ENCODE assay signal across 8 cellular contexts in the genomic region with DNA sequence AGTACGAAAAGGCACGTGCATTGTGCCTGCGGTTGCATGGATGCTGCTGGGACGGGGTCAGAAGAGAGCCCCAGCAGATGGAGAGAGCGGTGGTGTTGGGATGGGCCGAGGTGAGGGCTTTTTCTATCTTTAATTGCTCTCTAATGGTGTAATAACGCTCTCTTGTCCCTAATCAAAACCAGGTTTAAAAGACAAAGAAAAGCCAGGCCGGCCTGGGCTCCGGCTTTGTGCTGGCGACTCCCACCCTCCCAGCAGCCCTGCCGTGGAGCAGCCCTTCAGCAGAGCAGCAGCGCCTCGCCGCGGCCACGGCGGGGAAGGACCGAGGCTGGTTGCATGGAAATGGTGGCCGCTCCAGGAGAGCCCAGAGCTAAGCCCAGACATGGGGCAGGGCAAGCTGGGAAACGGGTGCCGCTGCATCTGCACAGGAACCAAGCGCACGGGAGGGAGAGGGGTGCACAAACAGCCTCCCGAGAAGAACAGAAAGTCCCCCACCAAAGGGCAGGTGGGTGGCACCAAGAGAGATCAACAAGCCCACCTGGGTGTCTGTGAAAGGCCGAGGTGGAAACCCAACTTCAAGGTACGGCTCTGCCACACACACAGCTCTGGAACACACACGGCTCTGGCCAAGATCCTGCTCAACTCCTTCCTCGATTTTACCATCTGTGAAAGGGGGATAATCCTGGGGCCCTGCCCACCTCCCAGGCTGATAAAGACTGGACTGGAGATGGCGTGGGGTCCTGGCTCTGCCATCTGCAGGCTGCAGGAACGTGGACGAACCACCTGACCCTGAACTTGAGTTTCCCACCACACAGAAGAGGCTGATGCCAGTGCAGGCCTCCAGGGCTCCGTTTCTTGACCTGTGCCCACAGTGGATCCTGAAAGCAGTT. TPM values are rescaled to one million over a fixed set of nuclear protein-coding genes. Genes with fewer than 3 reads are reported as not detected.
DNase-seq lines count a peak whose midpoint lies in the region; ATAC-seq, FAIRE-seq and TF ChIP-seq lines count a peak whose summit lies in the region.

No MANE protein-coding gene starts in this region.

- no peaks in the 10 kb centered on the region for H3K27me3 ChIP-seq in endothelial cell of umbilical vein (ENCODE audit: control insufficient read depth in 2 of 2, insufficient read depth in 2 of 2, low read length in 2 of 2)

- no peak overlapping the region for H3K4me3 ChIP-seq in endothelial cell of umbilical vein (replicated peaks in 1 of 3; ENCODE audit: insufficient read depth in 1 of 3, low read depth in 1 of 3, low read length in 3 of 3)

- no peaks in the 10 kb centered on the region for H3K9me1 ChIP-seq in endothelial cell of umbilical vein (replicated peaks; ENCODE audit: control insufficient read depth, extremely low read depth, insufficient read depth, low read length)

- peak overlapping the region; percentile 72 for H3K27ac ChIP-seq in endothelial cell of umbilical vein (ENCODE audit: insufficient read depth, low read depth, low read length)

- H3K4me1 ChIP-seq in endothelial cell of umbilical vein (ENCODE audit: control insufficient read depth, extremely low read depth, insufficient read depth, low read length): peaks cover 20% of the 10 kb centered on the region

- no peak overlapping the region for H3K4me2 ChIP-seq in endothelial cell of umbilical vein (ENCODE audit: insufficient read depth, low read length)

- peak; percentile 96 to 99 for TF ChIP-seq CTCF in endothelial cell of umbilical vein (IDR thresholded peaks at IDR 0.05; ENCODE audit: extremely low read depth in 1 of 2, insufficient read depth in 1 of 2, low read depth in 1 of 2, low read length in 2 of 2)

- H3K9me3 ChIP-seq in endothelial cell of umbilical vein (replicated peaks; ENCODE audit: control insufficient read depth, insufficient read depth, low read length): no peaks in the 10 kb centered on the region

- ATAC-seq in GM18498 (IDR thresholded peaks at IDR 0.05; ENCODE audit: unreplicated experiment) (peak; percentile 91), HG02943 (IDR thresholded peaks at IDR 0.05; ENCODE audit: low read depth, unreplicated experiment) (peak; percentile 75)
- peak; percentile 77 for ATAC-seq in stimulated activated naive CD8-positive, alpha-beta T cell treated with anti-CD3 and anti-CD28 coated beads, Interleukin-15, Interleukin-2, amounts not matched to agents 100 U/mL and 50 U/mL, for 24 hours

- no peaks in the 10 kb centered on the region for H3K79me2 ChIP-seq in endothelial cell of umbilical vein (ENCODE audit: control insufficient read depth, insufficient read depth, low read length)

- POLR2A ChIA-PET in endothelial cell of umbilical vein (lab: Charles Lee): interaction anchor here (1.0 to 2.9 kb wide), 7 partner anchors 18 to 194 kb away, joined by 3 to 50 read pairs (median 9); partner anchors contain the start of gene RHOB

- H2AFZ ChIP-seq in endothelial cell of umbilical vein (ENCODE audit: low read depth, low read length): peak overlapping the region; percentile 25

- CTCF ChIA-PET in endothelial cell of umbilical vein (lab: Charles Lee): interaction anchor here (0.5 to 5.5 kb wide), 33 partner anchors 8 to 291 kb away, joined by 3 to 86 read pairs (median 5); partner anchors contain the start of genes HS1BP3 and RHOB

- DNase-seq in A172 (ENCODE audit: low spot score) (peak; percentile 60), NCI-H2107 treated with DMSO at 0.1 percent for 48 hours (lab: John Stamatoyannopoulos, UW; ENCODE audit: unreplicated experiment) (peak; percentile 62), endothelial cell of umbilical vein (ENCODE audit: low read depth, low spot score) (peak; percentile 84), mesenteric fat pad (ENCODE audit: low spot score) (peak; percentile 95)
- peak; percentile 74 for DNase-seq in activated CD4-positive, alpha-beta T cell treated with anti-CD3 and anti-CD28 coated beads for 48 hours
- DNase-seq in stimulated activated naive CD8-positive, alpha-beta T cell treated with anti-CD3 and anti-CD28 coated beads, Interleukin-15, Interleukin-2, amounts not matched to agents 100 U/mL and 50 U/mL, for 24 hours: peak; percentile 75

- peak overlapping the region; percentile 82 for H3K9ac ChIP-seq in endothelial cell of umbilical vein (replicated peaks; ENCODE audit: extremely low read depth, insufficient read depth, low read length)

- dilution Hi-C loops in endothelial cell of umbilical vein (cut with MboI; ENCODE audit: extremely low pct_ligation_motif_present, low sequenced_read_pairs): loop anchor here (10.0 kb wide), 1 partner anchor 191 kb away; the partner anchor contains the start of gene RHOB

- FAIRE-seq in endothelial cell of umbilical vein (lab: Jason Lieb, UNC): peak; percentile 90

- BruUV-seq in endothelial cell of umbilical vein (replicated peaks; lab: Mats Ljungman, UMichigan): no TSS peak

- H4K20me1 ChIP-seq in endothelial cell of umbilical vein (replicated peaks; ENCODE audit: control insufficient read depth, extremely low read depth, insufficient read depth, low read length): no peaks in the 10 kb centered on the region

- intact Hi-C loops in endothelial cell of umbilical vein (cut with micrococcal nuclease): loop anchor here (1.0 kb wide), 10 partner anchors 35 to 257 kb away; no protein-coding TSS in a partner anchor

- no peak for TF ChIP-seq POLR2A in endothelial cell of umbilical vein (IDR thresholded peaks at IDR 0.05; ENCODE audit: low read depth, low read length)

- H3K36me3 ChIP-seq in endothelial cell of umbilical vein (ENCODE audit: control insufficient read depth in 2 of 2, extremely low read depth in 1 of 2, insufficient read depth in 2 of 2, low read length in 2 of 2): peaks cover 0 to 18% of the 10 kb centered on the region in 2 experiments

TF ChIP-seq in endothelial cell of umbilical vein, 7 proteins besides CTCF, POLR2A, EP300 and RAD21:
- TF ChIP-seq JUN (IDR thresholded peaks at IDR 0.05; ENCODE audit: borderline replicate concordance, insufficient read depth, insufficient read length, low read depth): no peak
- TF ChIP-seq POLR2AphosphoS5 (IDR thresholded peaks at IDR 0.05; ENCODE audit: insufficient read depth, low read depth, low read length): peak; percentile 35
TF ChIP-seq in endothelial cell of umbilical vein: peak in this region for 1.

RNA-seq across cellular contexts. Expression of gene HS1BP3, which starts 15.0 kb away (rescaled TPM):
- total RNA-seq in A172 (2014; rRNA removed; shearing (Covaris generic)): 32.3 and 43.9 TPM in 2 replicates
- total RNA-seq in endothelial cell of umbilical vein: 27.8 and 33.1 TPM in 2 replicates
- 27.4 and 36.3 TPM in 2 replicates for polyA plus RNA-seq in endothelial cell of umbilical vein
- polyA plus RNA-seq in endothelial cell of umbilical vein (2011; cell fraction: cytosol; rRNA removed): 17.0 and 22.6 TPM in 2 replicates
- polyA plus RNA-seq in endothelial cell of umbilical vein (2011; cell fraction: nucleus; rRNA removed): 42.4 and 48.5 TPM in 2 replicates
- 19.9 and 37.4 TPM in 2 replicates for polyA plus RNA-seq in endothelial cell of umbilical vein (2012)
- 22.4 and 24.7 TPM in 2 replicates for polyA minus RNA-seq in endothelial cell of umbilical vein
- 7.2 TPM for polyA minus RNA-seq in endothelial cell of umbilical vein (2011; cell fraction: cytosol; rRNA and poly(A)+ RNA removed)
- polyA minus RNA-seq in endothelial cell of umbilical vein (2011; cell fraction: nucleus; rRNA and poly(A)+ RNA removed): 26.3 and 35.3 TPM in 2 replicates
- total RNA-seq in mesenteric fat pad: 28.8 TPM

RNA-seq across cellular contexts. Expression of gene GDF7, which starts 31.0 kb away (rescaled TPM):
- 0.10 and 0.24 TPM in 2 replicates for total RNA-seq in A172 (2014; rRNA removed; shearing (Covaris generic))
- total RNA-seq in endothelial cell of umbilical vein: 1.1 and 3.7 TPM in 2 replicates
- polyA plus RNA-seq in endothelial cell of umbilical vein: 3.9 and 4.1 TPM in 2 replicates
- polyA plus RNA-seq in endothelial cell of umbilical vein (2011; cell fraction: cytosol; rRNA removed): 3.7 and 4.2 TPM in 2 replicates
- polyA plus RNA-seq in endothelial cell of umbilical vein (2011; cell fraction: nucleus; rRNA removed): 12.2 and 14.2 TPM in 2 replicates
- polyA plus RNA-seq in endothelial cell of umbilical vein (2012): 4.1 and 14.2 TPM in 2 replicates
- 10.6 and 16.9 TPM in 2 replicates for polyA minus RNA-seq in endothelial cell of umbilical vein
- polyA minus RNA-seq in endothelial cell of umbilical vein (2011; cell fraction: cytosol; rRNA and poly(A)+ RNA removed): not detected
- 6.1 and 6.8 TPM in 2 replicates for polyA minus RNA-seq in endothelial cell of umbilical vein (2011; cell fraction: nucleus; rRNA and poly(A)+ RNA removed)
- 1.2 TPM for total RNA-seq in mesenteric fat pad
